Comparison of ENCODE assay signal across 8 cellular contexts in genomic region chr14:60753264-60754126, GRCh38. TPM values are rescaled to one million over a fixed set of nuclear protein-coding genes. Genes with fewer than 3 reads are reported as not detected.
DNase-seq lines count a peak whose midpoint lies in the region; ATAC-seq and TF ChIP-seq lines count a peak whose summit lies in the region.

No MANE protein-coding gene starts in this region.

- H3K27ac ChIP-seq in HL-60 (replicated peaks) (peak overlapping the region; percentile 78), neutrophil (peak overlapping the region; percentile 45), aorta (ENCODE audit: low read depth in 1 of 2, low read length in 2 of 2) (no peak overlapping the region)

- intact Hi-C loops in aorta (cut with DNase I): no loop called here

- no peaks in the 10 kb centered on the region for H3K36me3 ChIP-seq in neutrophil
- no peaks in the 10 kb centered on the region for H3K36me3 ChIP-seq in aorta (ENCODE audit: control insufficient read depth in 1 of 2, insufficient read depth in 2 of 2, low read length in 1 of 2)

- WGBS in aorta, 2 donors: 92 to 93% methylated on average over 7 of the region's 7 CpGs

- H3K9me3 Mint-ChIP-seq in activated CD8-positive, alpha-beta memory T cell treated with anti-CD3 and anti-CD28 coated beads, Interleukin-2, amount 10 ng/mL, durations not matched to agents 7 days and 5 days (ENCODE audit: low read depth): no peaks in the 10 kb centered on the region

- H3K27me3 Mint-ChIP-seq in activated CD8-positive, alpha-beta memory T cell treated with anti-CD3 and anti-CD28 coated beads, Interleukin-2, amount 10 ng/mL, durations not matched to agents 7 days and 5 days: no peaks in the 10 kb centered on the region

- peak overlapping the region; percentile 97 for H3K27ac Mint-ChIP-seq in activated CD8-positive, alpha-beta memory T cell treated with anti-CD3 and anti-CD28 coated beads, Interleukin-2, amount 10 ng/mL, durations not matched to agents 7 days and 5 days

- 0 out of 2 replicates have a peak overlapping the region, but pooled peaks have one; percentile 4 for H3K4me3 ChIP-seq in HL-60 (replicated peaks; ENCODE audit: insufficient read depth, low read length)
- no peak overlapping the region for H3K4me3 ChIP-seq in neutrophil (ENCODE audit: low read depth in 1 of 2, low read length in 1 of 2)
- no peak overlapping the region for H3K4me3 ChIP-seq in aorta (ENCODE audit: low read length in 2 of 2)

- DNase-seq in CD1c-positive myeloid dendritic cell (ENCODE audit: extremely low spot score): peak; percentile 71
- peak; percentile 87 to 93 for DNase-seq in HL-60 (ENCODE audit: low read depth in 1 of 2, low spot score in 1 of 2)
- DNase-seq in activated CD8-positive, alpha-beta memory T cell treated with anti-CD3 and anti-CD28 coated beads, Interleukin-2, amount 10 ng/mL, durations not matched to agents 7 days and 5 days: peak; percentile 88
- no peak for DNase-seq in mesenteric fat pad (ENCODE audit: low spot score)
- DNase-seq in aorta: no peak
- DNase-seq in NCI-H446 treated with DMSO at 0.1 percent for 48 hours (lab: John Stamatoyannopoulos, UW): no peak

- peak overlapping the region; percentile 64 for H3K4me3 Mint-ChIP-seq in activated CD8-positive, alpha-beta memory T cell treated with anti-CD3 and anti-CD28 coated beads, Interleukin-2, amount 10 ng/mL, durations not matched to agents 7 days and 5 days

- H3K4me1 Mint-ChIP-seq in activated CD8-positive, alpha-beta memory T cell treated with anti-CD3 and anti-CD28 coated beads, Interleukin-2, amount 10 ng/mL, durations not matched to agents 7 days and 5 days: peaks cover 62% of the 10 kb centered on the region

- TF ChIP-seq CTCF in HL-60 (IDR thresholded peaks at IDR 0.05; ENCODE audit: insufficient read depth, low read length) (no peak), neutrophil (IDR thresholded peaks at IDR 0.05) (no peak)

- H3K27me3 ChIP-seq in HL-60 (ENCODE audit: insufficient read depth, poor library complexity, severe bottlenecking) (no peaks in the 10 kb centered on the region), neutrophil (no peaks in the 10 kb centered on the region), aorta (ENCODE audit: control insufficient read depth in 1 of 2, insufficient read depth in 2 of 2, low read length in 1 of 2) (no peaks in the 10 kb centered on the region)

- no peaks in the 10 kb centered on the region for H3K9me3 ChIP-seq in neutrophil
- H3K9me3 ChIP-seq in aorta (ENCODE audit: control insufficient read depth, low read length): no peaks in the 10 kb centered on the region

- peaks cover 22 to 58% of the 10 kb centered on the region in 2 experiments for H3K4me1 ChIP-seq in neutrophil (ENCODE audit: control insufficient read depth in 1 of 2, insufficient read depth in 1 of 2, low read depth in 1 of 2, low read length in 1 of 2)
- H3K4me1 ChIP-seq in aorta (ENCODE audit: control insufficient read depth in 1 of 2, insufficient read depth in 2 of 2, low read length in 2 of 2): no peaks in the 10 kb centered on the region

- CTCF ChIA-PET in activated CD8-positive, alpha-beta memory T cell treated with anti-CD3 and anti-CD28 coated beads, Interleukin-2, amount 10 ng/mL, durations not matched to agents 7 days and 5 days (lab: Charles Lee): interaction anchor here (1.1 to 1.4 kb wide), 3 partner anchors 20 to 272 kb away, joined by 3 to 4 read pairs (median 3); partner anchors contain the start of genes SLC38A6 and TRMT5

- peaks cover 23% of the 10 kb centered on the region for H3K36me3 Mint-ChIP-seq in activated CD8-positive, alpha-beta memory T cell treated with anti-CD3 and anti-CD28 coated beads, Interleukin-2, amount 10 ng/mL, durations not matched to agents 7 days and 5 days

- ATAC-seq in GM21367 (IDR thresholded peaks at IDR 0.05; ENCODE audit: unreplicated experiment) (peak; percentile 98), aorta (ENCODE audit: low FRiP score) (no peak)
- peak; percentile 95 for ATAC-seq in activated CD8-positive, alpha-beta memory T cell treated with anti-CD3 and anti-CD28 coated beads, Interleukin-2, amount 10 ng/mL, durations not matched to agents 7 days and 5 days

RNA-seq across cellular contexts. Expression of gene MNAT1, which starts 18.9 kb away (rescaled TPM):
- 10 to 100 TPM; 57.9 to 60.7 TPM for total RNA-seq in activated CD8-positive, alpha-beta memory T cell treated with anti-CD3 and anti-CD28 coated beads, Interleukin-2, amount 10 ng/mL, durations not matched to agents 7 days and 5 days
- total RNA-seq in mesenteric fat pad: 31.8 TPM
- total RNA-seq in aorta: 10 to 100 TPM; 38.2 to 41.1 TPM
- polyA plus RNA-seq in aorta: 10 to 100 TPM; 23.7 to 25.7 TPM

RNA-seq across cellular contexts. Expression of gene SIX4, which starts 29.3 kb away (rescaled TPM):
- 1 to 10 TPM; 1.6 to 3.9 TPM for total RNA-seq in activated CD8-positive, alpha-beta memory T cell treated with anti-CD3 and anti-CD28 coated beads, Interleukin-2, amount 10 ng/mL, durations not matched to agents 7 days and 5 days
- total RNA-seq in mesenteric fat pad (1.9 TPM), aorta (1 to 10 TPM; 3.0 to 6.0 TPM)
- under 1 TPM; 0.50 to 0.82 TPM for polyA plus RNA-seq in aorta

Comparison
In these comparisons a context has a peak if more than half of its experiments do, and no peak if none do; other contexts are left out.
1. DNase-seq: peak in CD1c-positive myeloid dendritic cell (single experiment), HL-60 (2 of 2) and activated CD8-positive, alpha-beta memory T cell treated with anti-CD3 and anti-CD28 coated beads, Interleukin-2, amount 10 ng/mL, durations not matched to agents 7 days and 5 days (single experiment); none in mesenteric fat pad (single experiment), aorta (0 of 2) and NCI-H446 treated with DMSO at 0.1 percent for 48 hours (single experiment).
2. H3K27ac ChIP-seq: peak in HL-60 (single experiment) and neutrophil (single experiment); none in aorta (0 of 2).